ENCODE assay signal across 26 cellular contexts in the genomic region with DNA sequence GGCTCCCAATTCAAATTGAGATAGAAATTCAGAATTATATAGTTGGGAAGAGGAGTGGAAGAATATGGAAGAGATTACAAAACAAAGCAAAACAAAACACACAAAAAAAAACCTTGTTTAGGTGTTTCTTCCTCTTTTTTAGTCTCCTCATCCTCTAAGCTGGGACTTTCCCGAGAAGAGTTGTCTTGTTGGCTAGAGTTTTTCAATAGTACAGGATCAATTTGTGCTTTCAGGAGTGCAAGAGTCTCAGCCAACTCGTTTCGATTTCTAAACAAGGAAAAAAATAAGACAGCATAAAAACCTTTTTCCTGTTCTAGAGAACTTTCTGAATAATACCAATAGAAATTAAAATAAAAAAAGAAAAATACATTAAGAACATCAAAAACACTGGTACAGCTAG.
DNase-seq lines count a peak whose midpoint lies in the region; ATAC-seq, FAIRE-seq and TF ChIP-seq lines count a peak whose summit lies in the region.
"Had no signal": no experiment of that assay in that cellular context is flagged by ENCODE, and none has a peak within 500 bp of the region (broad histone marks: within the 10 kb centered on the region; RNA-seq: fewer than 3 reads in every experiment).

No MANE protein-coding gene starts in this region.

- TF ChIP-seq CTCF in GM12878 (IDR thresholded peaks at IDR 0.05 in 2 of 3, conservative IDR thresholded peaks at IDR 0.05 in 1 of 3; ENCODE audit: control insufficient read depth in 2 of 3, extremely low read depth in 1 of 3, insufficient read depth in 1 of 3, low read depth in 3 of 3, low read length in 3 of 3) (no peak), colonic mucosa (IDR thresholded peaks at IDR 0.05) (no peak)

- H3K27me3 ChIP-seq in GM12878 (replicated peaks in 1 of 2; ENCODE audit: control insufficient read depth in 2 of 2, insufficient read depth in 2 of 2, low read length in 1 of 2) (no peaks in the 10 kb centered on the region), colonic mucosa (no peaks in the 10 kb centered on the region)

- H3K9me3 ChIP-seq in GM12878 (replicated peaks; ENCODE audit: control insufficient read depth, insufficient read depth, low read length) = no peaks in the 10 kb centered on the region; the same call in 2 of the 3 replicates
- H3K9me3 ChIP-seq in colonic mucosa = no peaks in the 10 kb centered on the region
- H3K9me3 ChIP-seq: thoracic aorta had no signal

- SMC1A ChIA-PET in GM12878 (lab: Charles Lee; ENCODE audit: uncharacterized antibody, unreplicated experiment) = interaction anchor here (0.6 kb wide), 1 partner anchor 59 kb away, joined by 4 read pairs; no protein-coding TSS in a partner anchor

- H3K36me3 ChIP-seq in GM12878 (ENCODE audit: control insufficient read depth in 2 of 2, insufficient read depth in 2 of 2, low read length in 1 of 2) (peaks cover 0 to 5% of the 10 kb centered on the region in 2 experiments; a peak in 1 of 4 replicates), colonic mucosa (no peaks in the 10 kb centered on the region)

- RAD21 ChIA-PET in GM12878 (lab: Charles Lee; ENCODE audit: unreplicated experiment) = interaction anchor here (1.2 kb wide), 1 partner anchor 19 kb away, joined by 5 read pairs; no protein-coding TSS in a partner anchor

- in situ Hi-C loops in GM12878 (cut with MboI) = no loop called here

- H3K27ac ChIP-seq in GM12878 (ENCODE audit: control insufficient read depth, insufficient read depth) (peak overlapping the region; percentile 49), colonic mucosa (no peak overlapping the region)
- H3K27ac ChIP-seq: RWPE1, SK-N-MC, thoracic aorta, VCaP had no signal

- H3K4me3 ChIP-seq in GM12878 (no peak overlapping the region), colonic mucosa (no peak overlapping the region)
- H3K4me3 ChIP-seq: lung, SK-N-MC, thoracic aorta had no signal

- no peak overlapping the region; the same call in none of the 2 replicates for H3K4me2 ChIP-seq in GM12878 (ENCODE audit: control insufficient read depth, insufficient read depth)

- no peaks in the 10 kb centered on the region for H4K20me1 ChIP-seq in GM12878 (ENCODE audit: control insufficient read depth, insufficient read depth)

- H3K4me1 ChIP-seq in GM12878 (ENCODE audit: control insufficient read depth, insufficient read depth, low read length) (peaks cover 14% of the 10 kb centered on the region), colonic mucosa (no peaks in the 10 kb centered on the region)

- DNase-seq in GM12892 (ENCODE audit: insufficient read length) (no peak), GM12878 (ENCODE audit: low read depth, low spot score) (peak; percentile 68), NCI-H2029 treated with DMSO at 0.1 percent for 48 hours (lab: John Stamatoyannopoulos, UW) (no peak), colonic mucosa (no peak), NCI-H446 treated with DMSO at 0.1 percent for 48 hours (lab: John Stamatoyannopoulos, UW) (no peak), NCI-H1417 (lab: John Stamatoyannopoulos, UW) (no peak)
- DNase-seq: activated CD4-positive, alpha-beta T cell treated with anti-CD3 and anti-CD28 coated beads, Interleukin-2, amount 50 U/mL, for 1 hour; activated naive CD8-positive, alpha-beta T cell treated with anti-CD3 and anti-CD28 coated beads, Interleukin-2, amount 10 ng/mL, durations not matched to agents 7 days and 5 days; cerebellar nuclear complex; effector CD8-positive, alpha-beta T cell; erythroblast; IMR-90; NCI-H1417 treated with DMSO at 0.1 percent for 48 hours; nucleus accumbens; small intestine; stimulated activated CD4-positive, alpha-beta T cell treated with anti-CD3 and anti-CD28 coated beads, Interleukin-2, amount 100 ng/mL, for 24 hours; stimulated activated naive B cell treated with anti-CD40 and anti-IgM and Interleukin-4, amounts not matched to agents 10 μg/mL and 1 μg/mL and 100 μg/mL, for 72 hours had no signal

- TF ChIP-seq RAD21 in GM12878 (IDR thresholded peaks at IDR 0.05; ENCODE audit: insufficient read depth, low read depth, low read length) = no peak

- ATAC-seq in GM21529 (IDR thresholded peaks at IDR 0.05; ENCODE audit: unreplicated experiment) = peak; percentile 77
- peak; percentile 71 for ATAC-seq in HG03066 (IDR thresholded peaks at IDR 0.05; ENCODE audit: low read depth, unreplicated experiment)
- ATAC-seq in GM12878 = peak; percentile 88
- ATAC-seq: stimulated activated naive B cell treated with anti-CD40 and anti-IgM and Interleukin-4, amounts not matched to agents 10 μg/mL and 1 μg/mL and 100 μg/mL, for 72 hours had no signal

- H3K79me2 ChIP-seq in GM12878 (ENCODE audit: control insufficient read depth, insufficient read depth, low read length) = peaks cover 2% of the 10 kb centered on the region

- TF ChIP-seq POLR2A in GM12892 (IDR thresholded peaks at IDR 0.05; ENCODE audit: low read depth, low read length) = no peak
- TF ChIP-seq POLR2A in GM12878 (IDR thresholded peaks at IDR 0.05; ENCODE audit: low read depth, low read length) = no peak

- H2AFZ ChIP-seq in GM12878 (ENCODE audit: control insufficient read depth, low read depth, low read length) = no peak overlapping the region

- FAIRE-seq in GM12892 (lab: Jason Lieb, UNC) (peak; percentile 81), GM12878 (lab: Jason Lieb, UNC) (peak; percentile 92)
- FAIRE-seq: frontal cortex, keratinocyte, small intestine had no signal

- no TSS peak for BruUV-seq in GM12878 (replicated peaks; lab: Mats Ljungman, UMichigan)

- 2% methylated on average over 3 of the region's 3 CpGs for WGBS in GM12878 (ENCODE audit: insufficient coverage, insufficient replicate concordance, low lambda C conversion rate, missing lambda C conversion rate)

- intact Hi-C loops in GM12878 (cut with micrococcal nuclease; ENCODE audit: unreplicated experiment) = loop anchor here (5.0 kb wide), 1 partner anchor 92 kb away; no protein-coding TSS in a partner anchor
- intact Hi-C loops in colonic mucosa (cut with DNase I) = no loop called here

- no peak for TF ChIP-seq EP300 in GM12878 (IDR thresholded peaks at IDR 0.05; ENCODE audit: borderline replicate concordance in 1 of 2, control insufficient read depth in 1 of 2, low read depth in 2 of 2, low read length in 2 of 2)

- CTCF ChIA-PET in GM12878 (lab: Yijun Ruan, JAX) = no interaction called here

- no peak overlapping the region for H3K9ac ChIP-seq in GM12878 (ENCODE audit: control insufficient read depth, insufficient read depth, low read length)
- no peak overlapping the region for H3K9ac ChIP-seq in colonic mucosa (ENCODE audit: low read depth in 2 of 2, low read length in 2 of 2)

- POLR2A ChIA-PET in GM12878 (lab: Charles Lee) = interaction anchor here (1.5 kb wide), 1 partner anchor 19 kb away, joined by 8 read pairs; no protein-coding TSS in a partner anchor

TF ChIP-seq in GM12878, 131 proteins besides CTCF, POLR2A, EP300 and RAD21 (continues in another document):
- TF ChIP-seq ZNF384 (IDR thresholded peaks at IDR 0.05; ENCODE audit: borderline replicate concordance, low read depth, low read length) (peak; percentile 47; the same call in 1 of the 2 replicates), IRF5 (IDR thresholded peaks at IDR 0.05; ENCODE audit: borderline replicate concordance) (no peak)
- TF ChIP-seq, protein P1, sequence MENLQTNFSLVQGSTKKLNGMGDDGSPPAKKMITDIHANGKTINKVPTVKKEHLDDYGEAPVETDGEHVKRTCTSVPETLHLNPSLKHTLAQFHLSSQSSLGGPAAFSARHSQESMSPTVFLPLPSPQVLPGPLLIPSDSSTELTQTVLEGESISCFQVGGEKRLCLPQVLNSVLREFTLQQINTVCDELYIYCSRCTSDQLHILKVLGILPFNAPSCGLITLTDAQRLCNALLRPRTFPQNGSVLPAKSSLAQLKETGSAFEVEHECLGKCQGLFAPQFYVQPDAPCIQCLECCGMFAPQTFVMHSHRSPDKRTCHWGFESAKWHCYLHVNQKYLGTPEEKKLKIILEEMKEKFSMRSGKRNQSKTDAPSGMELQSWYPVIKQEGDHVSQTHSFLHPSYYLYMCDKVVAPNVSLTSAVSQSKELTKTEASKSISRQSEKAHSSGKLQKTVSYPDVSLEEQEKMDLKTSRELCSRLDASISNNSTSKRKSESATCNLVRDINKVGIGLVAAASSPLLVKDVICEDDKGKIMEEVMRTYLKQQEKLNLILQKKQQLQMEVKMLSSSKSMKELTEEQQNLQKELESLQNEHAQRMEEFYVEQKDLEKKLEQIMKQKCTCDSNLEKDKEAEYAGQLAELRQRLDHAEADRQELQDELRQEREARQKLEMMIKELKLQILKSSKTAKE (IDR thresholded peaks at IDR 0.05; ENCODE audit: low read depth, poor library complexity, severe bottlenecking) = peak; percentile 37
- TF ChIP-seq, protein P2, sequence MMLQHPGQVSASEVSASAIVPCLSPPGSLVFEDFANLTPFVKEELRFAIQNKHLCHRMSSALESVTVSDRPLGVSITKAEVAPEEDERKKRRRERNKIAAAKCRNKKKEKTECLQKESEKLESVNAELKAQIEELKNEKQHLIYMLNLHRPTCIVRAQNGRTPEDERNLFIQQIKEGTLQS (IDR thresholded peaks at IDR 0.05; ENCODE audit: borderline replicate concordance, extremely low read depth, low read depth, low read length) = no peak
